Comparison of ENCODE assay signal across 33 cellular contexts in genomic region chr2:131408778-131409177, GRCh38.
"Had no signal": no experiment of that assay in that cellular context is flagged by ENCODE, and none has a peak within 500 bp of the region (broad histone marks: within the 10 kb centered on the region; RNA-seq: fewer than 3 reads in every experiment).

No MANE protein-coding gene starts in this region.

- H3K4me3 ChIP-seq: MG63, SJCRH30, SK-N-MC had no signal

- ATAC-seq: PC-3, Right ventricle myocardium inferior, SK-N-SH treated with all-trans-retinoic acid at 6 μM for 48 hours, T-cell, T-helper 17 cell had no signal

- H3K27ac ChIP-seq: RWPE1, SJCRH30, SK-N-MC had no signal

- H3K9me3 ChIP-seq: MG63, SJCRH30 had no signal

- H3K36me3 ChIP-seq: MG63, SJCRH30 had no signal

- H3K4me1 ChIP-seq: SJCRH30 had no signal

- DNase-seq: Karpas-422, MG63, NCI-H1048, NCI-H1092 treated with DMSO at 0.1 percent for 48 hours, NCI-H1105 treated with DMSO at 0.1 percent for 48 hours, NCI-H1417, NCI-H1436, NCI-H146, NCI-H1694, NCI-H187 treated with DMSO at 0.1 percent for 48 hours, NCI-H2029, NCI-H2081, NCI-H2171 treated with DMSO at 0.1 percent for 48 hours, NCI-H2227 treated with DMSO at 0.1 percent for 48 hours, NCI-H345, NCI-H446 treated with DMSO at 0.1 percent for 48 hours, NCI-H510A, NCI-H524, NCI-H526, NCI-H69, NCI-H748 treated with DMSO at 0.1 percent for 48 hours, NCI-H82, OCI-M1, PC-3, SHP77, SIG-M5, SJCRH30, T-cell, T-helper 17 cell had no signal
